In the genomic region with DNA sequence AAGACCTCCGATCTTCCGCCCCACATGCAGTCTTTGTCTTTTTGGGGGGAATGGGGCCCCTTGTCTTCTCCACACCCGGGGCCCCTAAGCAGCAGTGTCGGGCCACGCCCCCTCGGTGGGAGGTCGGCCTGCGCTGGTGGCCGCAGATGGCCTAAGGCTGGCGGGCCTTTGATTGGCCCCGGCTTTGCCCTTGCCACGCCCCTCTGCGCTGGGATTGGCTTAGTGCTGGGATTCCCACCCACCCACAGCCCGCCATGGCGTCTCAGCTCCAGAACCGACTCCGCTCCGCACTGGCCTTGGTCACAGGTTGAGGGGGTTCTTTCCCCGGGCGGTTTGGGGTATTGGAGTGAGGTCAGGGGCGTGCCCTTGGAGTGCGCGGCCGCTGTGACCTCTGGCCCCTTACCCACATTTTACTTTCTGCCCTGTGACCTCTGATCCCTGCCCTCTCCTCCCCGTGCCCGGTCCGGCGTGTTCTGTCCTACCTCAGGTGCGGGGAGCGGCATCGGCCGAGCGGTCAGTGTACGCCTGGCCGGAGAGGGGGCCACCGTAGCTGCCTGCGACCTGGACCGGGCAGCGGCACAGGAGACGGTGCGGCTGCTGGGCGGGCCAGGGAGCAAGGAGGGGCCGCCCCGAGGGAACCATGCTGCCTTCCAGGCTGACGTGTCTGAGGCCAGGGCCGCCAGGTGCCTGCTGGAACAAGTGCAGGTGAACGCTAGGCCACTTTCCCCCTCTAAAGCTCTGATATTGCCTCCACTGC, we compare ENCODE assay signal across 8 cellular contexts. TPM values are rescaled to one million over a fixed set of nuclear protein-coding genes. Genes with fewer than 3 reads are reported as not detected.
DNase-seq lines count a peak whose midpoint lies in the region; ATAC-seq and TF ChIP-seq lines count a peak whose summit lies in the region.

A gene (plus strand): TSS at position 241 of the 757 bp plus-strand sequence. CDS start 14 bp downstream, at position 255.

- TF ChIP-seq CTCF in Loucy (conservative IDR thresholded peaks at IDR 0.05; ENCODE audit: low read length) (no peak), stomach (IDR thresholded peaks at IDR 0.05) (no peak)

- no peaks in the 10 kb centered on the region for H3K9me2 ChIP-seq in Loucy (replicated peaks; ENCODE audit: low read depth, low read length)

- H4K20me1 ChIP-seq in Loucy (ENCODE audit: insufficient read depth, low read length, poor library complexity, severe bottlenecking), result peaks cover 27% of the 10 kb centered on the region

- H3K36me3 ChIP-seq in Loucy (ENCODE audit: insufficient read depth, low read length) (peaks cover 14% of the 10 kb centered on the region; the same call in 1 of the 2 replicates), SJSA1 (peaks cover 51% of the 10 kb centered on the region), neuronal stem cell (replicated peaks in 1 of 2; ENCODE audit: control insufficient read depth in 2 of 2, insufficient read depth in 2 of 2, low read length in 2 of 2) (peaks cover 24 to 40% of the 10 kb centered on the region in 2 donors), stomach (peaks cover 17 to 27% (median 25%) of the 10 kb centered on the region in 4 donors)

- peaks cover 60% of the 10 kb centered on the region for H3K79me2 ChIP-seq in Loucy (ENCODE audit: insufficient read depth, low read length)

- H3K18ac ChIP-seq in neuronal stem cell (ENCODE audit: low read length), result peak within 1 kb of the TSS; percentile 93

- H3K23ac ChIP-seq in neuronal stem cell (ENCODE audit: low read depth, low read length, poor library complexity), result peak within 1 kb of the TSS; percentile 87

- 0 out of 2 replicates have a peak, but pooled peaks cover 3% of the 10 kb centered on the region for H3F3A ChIP-seq in Loucy (ENCODE audit: low read depth)

- no CpG with 5 or more reads among the region's 47 CpGs for WGBS in neuronal stem cell (ENCODE audit: extremely low coverage in 2 of 2, insufficient read length in 2 of 2, insufficient replicate concordance in 1 of 2), 2 donors
- 0 to 2% (median 1%) methylated on average over 43 to 47 of the region's 47 CpGs for WGBS in stomach, 5 donors

- H3K4me3 ChIP-seq in Loucy (ENCODE audit: low read length, poor library complexity, severe bottlenecking) (peak within 1 kb of the TSS; percentile 95), SJSA1 (peak within 1 kb of the TSS; percentile 45), neuronal stem cell (ENCODE audit: low read length in 2 of 2) (peak within 1 kb of the TSS; percentile 73 to 92), stomach (peak within 1 kb of the TSS; percentile 59 to 83 (median 72))

- peak; percentile 81 for DNase-seq in DMS 273 treated with DMSO at 0.1 percent for 48 hours (lab: John Stamatoyannopoulos, UW)
- DNase-seq in SJSA1 (ENCODE audit: low read depth in 1 of 2, low spot score in 2 of 2), result peak; percentile 75 to 96
- DNase-seq in activated gamma-delta T cell treated with anti-CD3 and anti-CD28 coated beads, Interleukin-2, amount 50 U/mL, for 16 hours (ENCODE audit: low read depth), result peak; percentile 86
- peak; percentile 73 for DNase-seq in foreskin melanocyte
- peak; percentile 89 for DNase-seq in neuronal stem cell (ENCODE audit: low spot score)
- DNase-seq in stomach, result peak; percentile 96

- no peak within 1 kb of the TSS for H3K14ac ChIP-seq in neuronal stem cell (ENCODE audit: low read length)

- peak within 1 kb of the TSS; percentile 79 for H3K9ac ChIP-seq in Loucy (ENCODE audit: low read depth, low read length, poor library complexity, severe bottlenecking)
- peak within 1 kb of the TSS; percentile 91 for H3K9ac ChIP-seq in neuronal stem cell (ENCODE audit: low read depth, low read length, poor library complexity)

- no peak within 1 kb of the TSS for H4K8ac ChIP-seq in neuronal stem cell (ENCODE audit: low read depth, low read length)

- no peak within 1 kb of the TSS for H4K91ac ChIP-seq in neuronal stem cell (ENCODE audit: low read depth, low read length, poor library complexity)

- H2BK120ac ChIP-seq in neuronal stem cell (ENCODE audit: low read depth, low read length), result peak within 1 kb of the TSS; percentile 56

- peak within 1 kb of the TSS; percentile 65 for H2BK12ac ChIP-seq in neuronal stem cell (ENCODE audit: low read length)

- no peaks in the 10 kb centered on the region for H3K27me3 ChIP-seq in Loucy (ENCODE audit: insufficient read depth, low read length, poor library complexity, severe bottlenecking)
- no peaks in the 10 kb centered on the region; the same call in 1 of the 2 replicates for H3K27me3 ChIP-seq in SJSA1 (replicated peaks)
- no peaks in the 10 kb centered on the region for H3K27me3 ChIP-seq in neuronal stem cell (ENCODE audit: control insufficient read depth in 3 of 3, insufficient read depth in 3 of 3, low read depth in 1 of 3, low read length in 3 of 3)
- H3K27me3 ChIP-seq in stomach, result no peaks in the 10 kb centered on the region

- TF ChIP-seq POLR2A in stomach (IDR thresholded peaks at IDR 0.05), result no peak

- H2BK5ac ChIP-seq in neuronal stem cell (ENCODE audit: low read length), result peak within 1 kb of the TSS; percentile 85

- H2AK5ac ChIP-seq in neuronal stem cell (ENCODE audit: low read depth, low read length), result peak within 1 kb of the TSS; percentile 72

- peak; percentile 45 for ATAC-seq in GM21723 (IDR thresholded peaks at IDR 0.05; ENCODE audit: unreplicated experiment)

- peak within 1 kb of the TSS; percentile 89 for H3K27ac ChIP-seq in SJSA1
- H3K27ac ChIP-seq in neuronal stem cell (replicated peaks; ENCODE audit: low read length), result peak within 1 kb of the TSS; percentile 69
- H3K27ac ChIP-seq in stomach, result peak within 1 kb of the TSS; percentile 81 to 86 (median 83)

- peak within 1 kb of the TSS; percentile 66; the same call in 1 of the 2 replicates for H2AFZ ChIP-seq in Loucy (ENCODE audit: low read length)
- H2AFZ ChIP-seq in neuronal stem cell (ENCODE audit: low read length), result peak within 1 kb of the TSS; percentile 58

- H3K4me2 ChIP-seq in Loucy (ENCODE audit: low read depth, low read length, poor library complexity, severe bottlenecking) (peak within 1 kb of the TSS; percentile 83), neuronal stem cell (ENCODE audit: insufficient read depth, low read length, poor library complexity, severe bottlenecking) (peak within 1 kb of the TSS; percentile 87)

- no peaks in the 10 kb centered on the region for H3K9me3 ChIP-seq in Loucy (ENCODE audit: insufficient read depth, low read depth, low read length)
- H3K9me3 ChIP-seq in SJSA1 (replicated peaks), result no peaks in the 10 kb centered on the region
- no peaks in the 10 kb centered on the region for H3K9me3 ChIP-seq in neuronal stem cell (replicated peaks in 1 of 2; ENCODE audit: control insufficient read depth in 2 of 2, insufficient read depth in 1 of 2, low read depth in 1 of 2, low read length in 2 of 2)
- no peaks in the 10 kb centered on the region for H3K9me3 ChIP-seq in stomach

- H3K79me1 ChIP-seq in neuronal stem cell (ENCODE audit: low read depth, low read length), result peaks cover 12% of the 10 kb centered on the region

- H2BK15ac ChIP-seq in neuronal stem cell (ENCODE audit: low read length), result peak within 1 kb of the TSS; percentile 51

- intact Hi-C loops in stomach (cut with DNase I; ENCODE audit: low total_unique reads), result no loop called here

- peak within 1 kb of the TSS; percentile 20 for H3K4ac ChIP-seq in neuronal stem cell (ENCODE audit: low read length)

- TF ChIP-seq EP300 in stomach (IDR thresholded peaks at IDR 0.05), result no peak

- peaks cover 53% of the 10 kb centered on the region for H3K4me1 ChIP-seq in Loucy (ENCODE audit: insufficient read depth, low read length, poor library complexity, severe bottlenecking)
- peaks cover 57% of the 10 kb centered on the region for H3K4me1 ChIP-seq in SJSA1 (replicated peaks)
- H3K4me1 ChIP-seq in neuronal stem cell (ENCODE audit: control insufficient read depth in 2 of 2, insufficient read depth in 1 of 2, low read depth in 1 of 2, low read length in 2 of 2), result peaks cover 31 to 47% of the 10 kb centered on the region in 2 donors
- peaks cover 46 to 72% (median 68%) of the 10 kb centered on the region in 4 donors for H3K4me1 ChIP-seq in stomach

RNA-seq across cellular contexts. Expression of the gene that starts here (rescaled TPM):
- 4.5 and 11.6 TPM in 2 replicates for total RNA-seq in SJSA1 (2014; rRNA removed; shearing (Covaris generic))
- 8.2 TPM for polyA plus RNA-seq in neuronal stem cell (2013, experiment 1 of 2)
- 8.3 TPM for polyA plus RNA-seq in neuronal stem cell (2013, experiment 2 of 2)
- total RNA-seq in stomach, result 10 to 100 TPM in 2 of 5 donors, 1 to 10 TPM in 2, not detected in 1; 8.0 to 24.8 (median 14.5) TPM
- 10 to 100 TPM; 21.5 to 29.9 (median 24.5) TPM for polyA plus RNA-seq in stomach

Comparison
In these comparisons a context has a peak if more than half of its experiments do, and no peak if none do; other contexts are left out.
1. Peak in every context shown above with its lines: DNase-seq, ATAC-seq, H3K4me3 ChIP-seq and H3K27ac ChIP-seq.
2. H3K4me3 ChIP-seq: peak in every context shown above with its lines; median percentile 95 in Loucy; 82 in neuronal stem cell; 72 in stomach; 45 in SJSA1.